Comparison of ENCODE assay signal across 8 cellular contexts in genomic region chr14:22871200-22871961, GRCh38. TPM values are rescaled to one million over a fixed set of nuclear protein-coding genes. Genes with fewer than 3 reads are reported as not detected.
A peak's percentile ranks its signal among the peaks of the same experiment; 100 is the strongest.
DNase-seq lines count a peak whose midpoint lies in the region; ATAC-seq and TF ChIP-seq lines count a peak whose summit lies in the region.

TSS of gene LRP10 (plus strand) at chr14:22871740. CDS start at chr14:22872304, 564 bp downstream.

- H3K4me3 ChIP-seq in BLaER1 treated with 17β-estradiol and CSF1 and Interleukin-3, amounts not matched to agents 10 nM and 100 nM: peak within 1 kb of the TSS; percentile 81 to 96 (median 88)
- peak within 1 kb of the TSS; percentile 87 for H3K4me3 ChIP-seq in lower lobe of right lung

- ATAC-seq in GM19324 (IDR thresholded peaks at IDR 0.05; ENCODE audit: low FRiP score, unreplicated experiment): peak; percentile 87
- peak; percentile 64 for ATAC-seq in HG03457 (IDR thresholded peaks at IDR 0.05; ENCODE audit: unreplicated experiment)
- ATAC-seq in lower lobe of right lung: peak; percentile 97

- peaks cover 25 to 37% (median 34%) of the 10 kb centered on the region in 10 experiments for H3K4me1 ChIP-seq in BLaER1 treated with 17β-estradiol and CSF1 and Interleukin-3, amounts not matched to agents 10 nM and 100 nM
- peaks cover 29% of the 10 kb centered on the region for H3K4me1 ChIP-seq in lower lobe of right lung

- H3K9ac ChIP-seq in BLaER1 treated with 17β-estradiol and CSF1 and Interleukin-3, amounts not matched to agents 10 nM and 100 nM: peak within 1 kb of the TSS; percentile 81 to 92 (median 88)

- no peaks in the 10 kb centered on the region for H3K27me3 ChIP-seq in BLaER1 treated with 17β-estradiol and CSF1 and Interleukin-3, amounts not matched to agents 10 nM and 100 nM
- no peaks in the 10 kb centered on the region for H3K27me3 ChIP-seq in lower lobe of right lung (ENCODE audit: low read depth)

- H3K27ac ChIP-seq in BLaER1 treated with 17β-estradiol and CSF1 and Interleukin-3, amounts not matched to agents 10 nM and 100 nM: peak within 1 kb of the TSS; percentile 80 to 93 (median 86)
- H3K27ac ChIP-seq in lower lobe of right lung: peak within 1 kb of the TSS; percentile 97

- DNase-seq in NCI-H748 (lab: John Stamatoyannopoulos, UW; ENCODE audit: unreplicated experiment) (peak; percentile 91), ecto neural progenitor cell (ENCODE audit: low spot score) (peak; percentile 94), lower lobe of right lung (peak; percentile 96)
- DNase-seq in activated CD4-positive, alpha-beta T cell treated with anti-CD3 and anti-CD28 coated beads, Interleukin-2, amount 50 U/mL, for 48 hours: peak; percentile 86 to 89
- DNase-seq in stimulated activated CD4-positive, alpha-beta T cell treated with anti-CD3 and anti-CD28 coated beads, TNF-alpha, amount 100 ng/mL, for 24 hours (ENCODE audit: low read depth in 3 of 3): peak; percentile 52 to 78 (median 54)

- no peaks in the 10 kb centered on the region for H3K9me3 ChIP-seq in BLaER1 treated with 17β-estradiol and CSF1 and Interleukin-3, amounts not matched to agents 10 nM and 100 nM (replicated peaks in 1 of 11)
- no peaks in the 10 kb centered on the region for H3K9me3 ChIP-seq in lower lobe of right lung

- peaks cover 30 to 33% (median 31%) of the 10 kb centered on the region in 11 experiments for H3K36me3 ChIP-seq in BLaER1 treated with 17β-estradiol and CSF1 and Interleukin-3, amounts not matched to agents 10 nM and 100 nM
- H3K36me3 ChIP-seq in lower lobe of right lung: peaks cover 34% of the 10 kb centered on the region

- intact Hi-C loops in lower lobe of right lung (cut with DNase I): no loop called here

- no peak for TF ChIP-seq CTCF in lower lobe of right lung (IDR thresholded peaks at IDR 0.05)

- peak within 1 kb of the TSS; percentile 73 to 99 (median 90) for H3K4me2 ChIP-seq in BLaER1 treated with 17β-estradiol and CSF1 and Interleukin-3, amounts not matched to agents 10 nM and 100 nM

- H4K20me1 ChIP-seq in BLaER1 treated with 17β-estradiol and CSF1 and Interleukin-3, amounts not matched to agents 10 nM and 100 nM: peaks cover 0 to 38% (median 7%) of the 10 kb centered on the region in 11 experiments; a peak in 12 of 22 replicates

RNA-seq across cellular contexts. Expression of gene LRP10, which starts in this region (rescaled TPM):
- 134 TPM for total RNA-seq in lower lobe of right lung

Comparison
In these comparisons a context has a peak if more than half of its experiments do, and no peak if none do; other contexts are left out.
1. Peak in every context shown above with its lines: DNase-seq, ATAC-seq, H3K4me3 ChIP-seq and H3K27ac ChIP-seq.